8 cellular contexts compared by ENCODE assay signal in genomic region chr20:38221041-38221589, GRCh38. TPM values are rescaled to one million over a fixed set of nuclear protein-coding genes. Genes with fewer than 3 reads are reported as not detected.
A peak's percentile ranks its signal among the peaks of the same experiment; 100 is the strongest.
DNase-seq lines count a peak whose midpoint lies in the region; ATAC-seq, FAIRE-seq and TF ChIP-seq lines count a peak whose summit lies in the region.

No MANE protein-coding gene starts in this region.

- H3K27me3 ChIP-seq in hepatocyte (no peaks in the 10 kb centered on the region), small intestine (ENCODE audit: control insufficient read depth in 2 of 2, insufficient read depth in 2 of 2, low read length in 2 of 2) (no peaks in the 10 kb centered on the region)

- FAIRE-seq in small intestine (lab: Jason Lieb, UNC) = no peak

- no peak overlapping the region for H2AFZ ChIP-seq in hepatocyte

- H4K20me1 ChIP-seq in hepatocyte (ENCODE audit: insufficient read depth, poor library complexity, severe bottlenecking) = no peaks in the 10 kb centered on the region

- WGBS in hepatocyte (ENCODE audit: low lambda C conversion rate, missing lambda C conversion rate) = 13% methylated on average over 12 of the region's 12 CpGs
- WGBS in small intestine, 3 donors = 8 to 14% (median 8%) methylated on average over 12 of the region's 12 CpGs

- no peak for ATAC-seq in GM21423 (IDR thresholded peaks at IDR 0.05; ENCODE audit: unreplicated experiment)

- H3K4me2 ChIP-seq in hepatocyte = peak overlapping the region; percentile 66

- H3K4me1 ChIP-seq in hepatocyte (ENCODE audit: insufficient read depth) (peaks cover 4% of the 10 kb centered on the region), small intestine (ENCODE audit: control insufficient read depth in 2 of 2, insufficient read depth in 1 of 2, low read depth in 1 of 2, low read length in 1 of 2) (no peaks in the 10 kb centered on the region)

- DNase-seq in ELR (ENCODE audit: low read depth) = peak; percentile 83
- peak; percentile 81 for DNase-seq in M059J (ENCODE audit: low read depth)
- peak; percentile 58 for DNase-seq in T-helper 9 cell
- DNase-seq in anterior cingulate cortex (lab: John Stamatoyannopoulos, UW) = peak in 46 of 58 donors; percentile 6 to 75 (median 31)
- peak; percentile 87 for DNase-seq in hepatocyte (ENCODE audit: low spot score)
- peak; percentile 51 for DNase-seq in small intestine
- DNase-seq in OCI-M2 (lab: John Stamatoyannopoulos, UW; ENCODE audit: unreplicated experiment) = no peak

- H3K4me3 ChIP-seq in hepatocyte (no peak overlapping the region), small intestine (ENCODE audit: low read depth in 1 of 2, low read length in 2 of 2) (no peak overlapping the region)

- peak; percentile 97 for TF ChIP-seq CTCF in hepatocyte (IDR thresholded peaks at IDR 0.05; ENCODE audit: poor library complexity)

- no peaks in the 10 kb centered on the region for H3K9me2 ChIP-seq in hepatocyte (replicated peaks; ENCODE audit: insufficient read depth)

- H3K36me3 ChIP-seq in hepatocyte (replicated peaks; ENCODE audit: insufficient read depth, low read depth) (no peaks in the 10 kb centered on the region), small intestine (ENCODE audit: control insufficient read depth in 2 of 2, insufficient read depth in 2 of 2, low read length in 2 of 2) (no peaks in the 10 kb centered on the region)

- no peaks in the 10 kb centered on the region for H3K79me2 ChIP-seq in hepatocyte

- no peak overlapping the region for H3K27ac ChIP-seq in hepatocyte
- no peak overlapping the region for H3K27ac ChIP-seq in small intestine (ENCODE audit: low read depth in 1 of 2, low read length in 1 of 2)

- H3K9me3 ChIP-seq in hepatocyte (ENCODE audit: low read depth) (no peaks in the 10 kb centered on the region), small intestine (ENCODE audit: control insufficient read depth, low read depth) (no peaks in the 10 kb centered on the region)

RNA-seq across cellular contexts. Expression of gene KIAA1755, which starts 39.4 kb away (rescaled TPM):
- 1.8 and 3.8 TPM in 2 replicates for total RNA-seq in M059J (2014; rRNA removed; shearing (Covaris generic))
- total RNA-seq in hepatocyte = 2.0 and 3.4 TPM in 2 replicates
- polyA plus RNA-seq in hepatocyte = 1.3 and 1.6 TPM in 2 replicates
- polyA plus RNA-seq in small intestine = 1 to 10 TPM in 2 of 3 donors, under 1 TPM in 1; 0.45 to 1.7 (median 1.4) TPM

RNA-seq across cellular contexts. Expression of gene TGM2, which starts 56.0 kb away (rescaled TPM):
- 76.6 and 108 TPM in 2 replicates for total RNA-seq in M059J (2014; rRNA removed; shearing (Covaris generic))
- total RNA-seq in hepatocyte = 120 and 133 TPM in 2 replicates
- polyA plus RNA-seq in hepatocyte = 85.8 and 88.5 TPM in 2 replicates
- polyA plus RNA-seq in small intestine = 10 to 100 TPM; 19.7 to 92.7 (median 25.5) TPM
